ENCODE assay signal across 8 cellular contexts in the genomic region with DNA sequence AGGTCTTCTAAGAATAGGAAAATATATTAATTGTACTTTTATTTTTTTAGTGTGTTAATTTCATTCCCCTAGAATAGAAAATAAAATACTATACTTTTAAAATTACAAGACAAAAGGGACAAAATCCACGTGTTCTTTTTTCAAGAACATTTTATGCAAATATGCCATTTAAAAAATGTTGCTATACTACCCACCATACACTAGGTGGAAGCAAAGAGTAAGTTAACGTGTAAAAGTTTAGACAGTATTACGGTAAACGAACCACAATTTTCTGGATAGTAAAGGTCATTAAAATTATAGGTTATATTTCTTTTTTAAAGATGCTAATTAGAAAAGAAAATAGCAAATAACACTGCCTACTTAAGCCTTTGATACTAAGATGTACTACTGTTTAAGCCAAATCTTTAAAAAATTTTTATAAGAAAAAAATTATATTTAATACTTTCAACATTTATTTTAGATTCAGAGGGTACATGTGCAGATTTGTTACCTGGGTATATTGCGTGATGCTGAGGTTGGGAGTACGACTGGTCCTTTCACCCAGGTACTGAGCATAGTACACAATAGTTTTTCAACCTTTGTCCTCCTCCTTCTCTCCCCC.
DNase-seq lines count a peak whose midpoint lies in the region; ATAC-seq and TF ChIP-seq lines count a peak whose summit lies in the region.

No MANE protein-coding gene starts in this region.

- H3K4me1 ChIP-seq in gastrocnemius medialis: no peaks in the 10 kb centered on the region

- no peaks in the 10 kb centered on the region for H3K36me3 ChIP-seq in gastrocnemius medialis

- H3K27ac ChIP-seq in gastrocnemius medialis: no peak overlapping the region

- in situ Hi-C loops in gastrocnemius medialis (cut with MboI; ENCODE audit: low sequenced_read_pairs in 4 of 4): no loop called here

- ATAC-seq in HG03521 (IDR thresholded peaks at IDR 0.05; ENCODE audit: unreplicated experiment) (peak; percentile 79), gastrocnemius medialis (peak in 1 of 2 donors; percentile 45), HG03196 (IDR thresholded peaks at IDR 0.05; ENCODE audit: unreplicated experiment) (no peak)

- intact Hi-C loops in gastrocnemius medialis (cut with DNase I; ENCODE audit: low total_unique reads) (loop anchor here (5.0 kb wide), 1 partner anchor 409 kb away; no protein-coding TSS in a partner anchor), posterior vena cava (cut with DNase I) (no loop called here)

- H3K4me3 ChIP-seq in fibroblast of pulmonary artery (replicated peaks; ENCODE audit: low read depth, low read length): no peak overlapping the region
- H3K4me3 ChIP-seq in gastrocnemius medialis: no peak overlapping the region

- no peak for TF ChIP-seq POLR2A in gastrocnemius medialis (IDR thresholded peaks at IDR 0.05)

- no peaks in the 10 kb centered on the region for H3K9me3 ChIP-seq in gastrocnemius medialis

- DNase-seq in Daoy (ENCODE audit: low read depth) (peak; percentile 4), GM20000 (ENCODE audit: low spot score) (peak; percentile 34), RKO (ENCODE audit: low spot score) (peak; percentile 61), fibroblast of pulmonary artery (ENCODE audit: low read depth) (peak; percentile 66), gastrocnemius medialis (no peak), posterior vena cava (ENCODE audit: low spot score) (no peak)

- H3K27me3 ChIP-seq in gastrocnemius medialis: no peaks in the 10 kb centered on the region

- TF ChIP-seq CTCF in GM20000 (IDR thresholded peaks at IDR 0.05; ENCODE audit: extremely low read depth, missing control alignments): peak; percentile 42
- peak; percentile 70 for TF ChIP-seq CTCF in fibroblast of pulmonary artery (IDR thresholded peaks at IDR 0.05; ENCODE audit: low read length, missing control alignments)
- TF ChIP-seq CTCF in gastrocnemius medialis (IDR thresholded peaks at IDR 0.05 in 4 of 5, conservative IDR thresholded peaks at IDR 0.05 in 1 of 5): peak; percentile 11 to 61 (median 46)

Comparison
In these comparisons a context has a peak if more than half of its experiments do, and no peak if none do; other contexts are left out.
1. DNase-seq: peak in Daoy (single experiment), GM20000 (single experiment), RKO (single experiment) and fibroblast of pulmonary artery (single experiment); none in gastrocnemius medialis (0 of 2) and posterior vena cava (single experiment).
2. Peak in every context shown above with its lines, with median percentiles within 50 percentile points of each other: CTCF ChIP-seq.